Comparison of ENCODE assay signal across 8 cellular contexts in genomic region chr4:122922877-122923511, GRCh38. TPM values are rescaled to one million over a fixed set of nuclear protein-coding genes. Genes with fewer than 3 reads are reported as not detected.
DNase-seq lines count a peak whose midpoint lies in the region; TF ChIP-seq lines count a peak whose summit lies in the region.

No MANE protein-coding gene starts in this region.

- no peak for TF ChIP-seq EP300 in suprapubic skin (IDR thresholded peaks at IDR 0.05)

- no peaks in the 10 kb centered on the region for H4K20me1 ChIP-seq in MM.1S (ENCODE audit: insufficient read depth, low read length)

- TF ChIP-seq POLR2A in suprapubic skin (IDR thresholded peaks at IDR 0.05) = no peak

- peak overlapping the region; percentile 90 for H2AFZ ChIP-seq in MM.1S (ENCODE audit: low read length)

- peaks cover 19% of the 10 kb centered on the region for H3F3A ChIP-seq in MM.1S (ENCODE audit: insufficient read depth, low read length)

- H3K4me2 ChIP-seq in MM.1S (ENCODE audit: low read depth, low read length) = peak overlapping the region; percentile 94

- in situ Hi-C loops in HAP-1 (cut with MboI; ENCODE audit: low sequenced_read_pairs) = loop anchor here (5.0 to 10.0 kb wide), 2 partner anchors 171 to 318 kb away; no protein-coding TSS in a partner anchor

- DNase-seq in HAP-1 (ENCODE audit: low spot score in 2 of 2) (peak; percentile 92 to 93), MM.1S (peak; percentile 90), SIG-M5 treated with dmso at 0.1 percent for 504 hours (lab: John Stamatoyannopoulos, UW; ENCODE audit: unreplicated experiment) (peak; percentile 91), foreskin melanocyte (peak; percentile 87), suprapubic skin (ENCODE audit: low spot score in 2 of 2) (peak; percentile 88 to 90)
- peak; percentile 53 to 79 (median 70) for DNase-seq in activated naive CD4-positive, alpha-beta T cell (lab: John Stamatoyannopoulos, UW)

- H3K9me3 ChIP-seq in ES-I3 (ENCODE audit: control insufficient read depth, insufficient read depth, low read length) (no peaks in the 10 kb centered on the region), HAP-1 (no peaks in the 10 kb centered on the region), MM.1S (replicated peaks; ENCODE audit: insufficient read depth, low read length) (no peaks in the 10 kb centered on the region), neutrophil (no peaks in the 10 kb centered on the region), suprapubic skin (no peaks in the 10 kb centered on the region)

- H3K9ac ChIP-seq in ES-I3 (ENCODE audit: low read depth, low read length) (peak overlapping the region; percentile 91), MM.1S (ENCODE audit: low read length) (peak overlapping the region; percentile 72)

- no peaks in the 10 kb centered on the region for H3K27me3 ChIP-seq in HAP-1 (ENCODE audit: low read depth)
- no peaks in the 10 kb centered on the region for H3K27me3 ChIP-seq in MM.1S (replicated peaks; ENCODE audit: insufficient read depth, low read length)
- H3K27me3 ChIP-seq in neutrophil = peaks cover 18% of the 10 kb centered on the region
- no peaks in the 10 kb centered on the region for H3K27me3 ChIP-seq in suprapubic skin

- WGBS in suprapubic skin = under 1% methylated on average over 34 of the region's 34 CpGs

- H3K27ac ChIP-seq in MM.1S (ENCODE audit: low read length) (peak overlapping the region; percentile 76; the same call in 1 of the 2 replicates), neutrophil (peak overlapping the region; percentile 28), suprapubic skin (peak overlapping the region; percentile 59)

- H3K4me1 ChIP-seq in ES-I3 (ENCODE audit: insufficient read depth, low read length) (peaks cover 8% of the 10 kb centered on the region), HAP-1 (peaks cover 9% of the 10 kb centered on the region), MM.1S (ENCODE audit: low read length) (peaks cover 6% of the 10 kb centered on the region), neutrophil (ENCODE audit: control insufficient read depth in 1 of 2, insufficient read depth in 1 of 2, low read depth in 1 of 2, low read length in 1 of 2) (peaks cover 12 to 17% of the 10 kb centered on the region in 2 experiments), suprapubic skin (peaks cover 25% of the 10 kb centered on the region)

- peak overlapping the region; percentile 63 for H3K4me3 ChIP-seq in HAP-1
- H3K4me3 ChIP-seq in MM.1S (ENCODE audit: low read length) = peak overlapping the region; percentile 91
- peak overlapping the region; percentile 62 to 69 for H3K4me3 ChIP-seq in neutrophil (ENCODE audit: low read depth in 1 of 2, low read length in 1 of 2)
- H3K4me3 ChIP-seq in suprapubic skin = peak overlapping the region; percentile 83

- no peaks in the 10 kb centered on the region for H3K9me2 ChIP-seq in MM.1S (replicated peaks; ENCODE audit: insufficient read depth, low read length)

- no peaks in the 10 kb centered on the region for H3K36me3 ChIP-seq in ES-I3 (ENCODE audit: insufficient read depth, low read length)
- H3K36me3 ChIP-seq in HAP-1 (replicated peaks) = no peaks in the 10 kb centered on the region; the same call in 1 of the 2 replicates
- H3K36me3 ChIP-seq in MM.1S (replicated peaks; ENCODE audit: insufficient read depth, low read length) = no peaks in the 10 kb centered on the region
- no peaks in the 10 kb centered on the region for H3K36me3 ChIP-seq in neutrophil
- no peaks in the 10 kb centered on the region for H3K36me3 ChIP-seq in suprapubic skin

- TF ChIP-seq CTCF in MM.1S (IDR thresholded peaks at IDR 0.05; ENCODE audit: low read length) (no peak), neutrophil (IDR thresholded peaks at IDR 0.05) (no peak), suprapubic skin (IDR thresholded peaks at IDR 0.05) (no peak)

- peaks cover 37% of the 10 kb centered on the region for H3K79me2 ChIP-seq in MM.1S (ENCODE audit: low read length)

RNA-seq across cellular contexts. Expression of gene NUDT6, which starts 0.6 kb away (rescaled TPM):
- 1 to 10 TPM; 5.3 to 8.1 (median 7.0) TPM for total RNA-seq in suprapubic skin

Comparison
In these comparisons a context has a peak if more than half of its experiments do, and no peak if none do; other contexts are left out.
1. Peak in every context shown above with its lines: DNase-seq, H3K4me3 ChIP-seq and H3K27ac ChIP-seq.